Comparison of ENCODE assay signal across 1 cellular context in the genomic region with DNA sequence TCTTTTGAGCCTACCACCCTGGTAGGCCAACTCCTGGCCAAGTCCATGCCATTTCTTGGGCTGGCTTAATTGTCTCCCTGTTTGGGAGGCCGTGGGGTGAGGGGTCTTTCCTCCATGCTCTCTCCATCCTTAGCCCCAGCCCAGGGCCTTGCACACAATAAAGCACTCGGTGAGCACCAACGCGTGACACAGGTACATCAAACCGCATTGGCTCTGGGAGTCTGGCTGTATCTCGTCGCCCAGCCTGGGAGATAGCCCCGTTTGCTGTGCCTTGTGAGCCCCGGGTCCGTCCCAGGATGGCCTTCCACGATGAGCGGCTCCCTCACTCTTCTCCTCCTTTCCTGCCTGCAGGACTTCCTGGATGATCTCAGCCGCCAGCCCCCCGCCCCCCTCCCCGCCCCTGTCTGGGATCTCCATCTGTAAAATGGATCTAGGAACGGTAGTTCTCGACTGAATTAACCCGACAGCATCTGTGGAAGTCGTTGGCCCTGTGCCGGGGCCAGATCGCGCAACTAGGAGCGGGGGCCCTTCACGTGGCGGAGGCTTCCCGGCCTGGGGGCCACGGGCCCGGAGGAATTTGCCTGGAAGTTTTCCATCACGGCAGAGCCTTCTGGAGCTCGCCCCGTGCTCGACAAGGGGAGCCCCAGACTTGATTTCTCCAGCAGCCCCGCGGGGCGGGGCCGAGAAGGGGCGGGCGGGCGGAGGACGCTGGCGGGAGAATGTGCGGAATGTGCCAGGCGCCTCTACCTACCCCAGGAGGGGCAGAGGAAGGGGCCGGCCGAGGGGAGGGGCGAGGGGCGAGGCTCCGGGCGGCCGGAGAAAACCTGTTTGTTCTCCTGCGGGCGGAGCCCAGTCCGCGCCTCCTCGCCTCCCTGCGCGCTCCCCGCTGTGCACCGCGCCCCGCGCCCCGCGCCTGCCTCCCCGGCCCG.
TF ChIP-seq lines count a peak whose summit lies in the region.

Gene ZNF185 (plus strand): TSS at position 852 of the 929 bp plus-strand sequence. CDS start 16,423 bp downstream, outside the sequence.

TF ChIP-seq in HepG2, 621 proteins besides CTCF, POLR2A, EP300 and RAD21 (continued from another document):
- TF ChIP-seq, protein P1, sequence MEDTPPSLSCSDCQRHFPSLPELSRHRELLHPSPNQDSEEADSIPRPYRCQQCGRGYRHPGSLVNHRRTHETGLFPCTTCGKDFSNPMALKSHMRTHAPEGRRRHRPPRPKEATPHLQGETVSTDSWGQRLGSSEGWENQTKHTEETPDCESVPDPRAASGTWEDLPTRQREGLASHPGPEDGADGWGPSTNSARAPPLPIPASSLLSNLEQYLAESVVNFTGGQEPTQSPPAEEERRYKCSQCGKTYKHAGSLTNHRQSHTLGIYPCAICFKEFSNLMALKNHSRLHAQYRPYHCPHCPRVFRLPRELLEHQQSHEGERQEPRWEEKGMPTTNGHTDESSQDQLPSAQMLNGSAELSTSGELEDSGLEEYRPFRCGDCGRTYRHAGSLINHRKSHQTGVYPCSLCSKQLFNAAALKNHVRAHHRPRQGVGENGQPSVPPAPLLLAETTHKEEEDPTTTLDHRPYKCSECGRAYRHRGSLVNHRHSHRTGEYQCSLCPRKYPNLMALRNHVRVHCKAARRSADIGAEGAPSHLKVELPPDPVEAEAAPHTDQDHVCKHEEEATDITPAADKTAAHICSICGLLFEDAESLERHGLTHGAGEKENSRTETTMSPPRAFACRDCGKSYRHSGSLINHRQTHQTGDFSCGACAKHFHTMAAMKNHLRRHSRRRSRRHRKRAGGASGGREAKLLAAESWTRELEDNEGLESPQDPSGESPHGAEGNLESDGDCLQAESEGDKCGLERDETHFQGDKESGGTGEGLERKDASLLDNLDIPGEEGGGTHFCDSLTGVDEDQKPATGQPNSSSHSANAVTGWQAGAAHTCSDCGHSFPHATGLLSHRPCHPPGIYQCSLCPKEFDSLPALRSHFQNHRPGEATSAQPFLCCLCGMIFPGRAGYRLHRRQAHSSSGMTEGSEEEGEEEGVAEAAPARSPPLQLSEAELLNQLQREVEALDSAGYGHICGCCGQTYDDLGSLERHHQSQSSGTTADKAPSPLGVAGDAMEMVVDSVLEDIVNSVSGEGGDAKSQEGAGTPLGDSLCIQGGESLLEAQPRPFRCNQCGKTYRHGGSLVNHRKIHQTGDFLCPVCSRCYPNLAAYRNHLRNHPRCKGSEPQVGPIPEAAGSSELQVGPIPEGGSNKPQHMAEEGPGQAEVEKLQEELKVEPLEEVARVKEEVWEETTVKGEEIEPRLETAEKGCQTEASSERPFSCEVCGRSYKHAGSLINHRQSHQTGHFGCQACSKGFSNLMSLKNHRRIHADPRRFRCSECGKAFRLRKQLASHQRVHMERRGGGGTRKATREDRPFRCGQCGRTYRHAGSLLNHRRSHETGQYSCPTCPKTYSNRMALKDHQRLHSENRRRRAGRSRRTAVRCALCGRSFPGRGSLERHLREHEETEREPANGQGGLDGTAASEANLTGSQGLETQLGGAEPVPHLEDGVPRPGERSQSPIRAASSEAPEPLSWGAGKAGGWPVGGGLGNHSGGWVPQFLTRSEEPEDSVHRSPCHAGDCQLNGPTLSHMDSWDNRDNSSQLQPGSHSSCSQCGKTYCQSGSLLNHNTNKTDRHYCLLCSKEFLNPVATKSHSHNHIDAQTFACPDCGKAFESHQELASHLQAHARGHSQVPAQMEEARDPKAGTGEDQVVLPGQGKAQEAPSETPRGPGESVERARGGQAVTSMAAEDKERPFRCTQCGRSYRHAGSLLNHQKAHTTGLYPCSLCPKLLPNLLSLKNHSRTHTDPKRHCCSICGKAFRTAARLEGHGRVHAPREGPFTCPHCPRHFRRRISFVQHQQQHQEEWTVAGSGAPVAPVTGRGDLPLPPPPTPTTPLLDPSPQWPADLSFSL (CRISPR knock-in tag; IDR thresholded peaks at IDR 0.05): no peak
- TF ChIP-seq MAFF (IDR thresholded peaks at IDR 0.05; ENCODE audit: low read depth, low read length): no peak
- TF ChIP-seq GABPA (IDR thresholded peaks at IDR 0.05; ENCODE audit: low read depth, low read length): no peak
- no peak for TF ChIP-seq GABPA (CRISPR knock-in tag; IDR thresholded peaks at IDR 0.05; ENCODE audit: low read depth)
- no peak for TF ChIP-seq ESRRA (CRISPR knock-in tag; IDR thresholded peaks at IDR 0.05; ENCODE audit: low read depth)
- no peak for TF ChIP-seq ARID2 (CRISPR knock-in tag; IDR thresholded peaks at IDR 0.05; ENCODE audit: borderline replicate concordance)
- TF ChIP-seq NR2C2 (CRISPR knock-in tag; IDR thresholded peaks at IDR 0.05; ENCODE audit: borderline replicate concordance): no peak
- TF ChIP-seq KLF11 (CRISPR knock-in tag; IDR thresholded peaks at IDR 0.05): no peak
- no peak for TF ChIP-seq ELF4 (CRISPR knock-in tag; IDR thresholded peaks at IDR 0.05; ENCODE audit: borderline replicate concordance)
